Comparison of ENCODE assay signal across 29 cellular contexts in genomic region chr3:5317572-5317971, GRCh38.
DNase-seq lines count a peak whose midpoint lies in the region; TF ChIP-seq lines count a peak whose summit lies in the region.
"Had no signal": no experiment of that assay in that cellular context is flagged by ENCODE, and none has a peak within 500 bp of the region (broad histone marks: within the 10 kb centered on the region; RNA-seq: fewer than 3 reads in every experiment).

No MANE protein-coding gene starts in this region.

- DNase-seq in AG09319 (ENCODE audit: extremely low read depth, low read depth) (peak; percentile 56), HT1080 (ENCODE audit: low read depth) (peak; percentile 21), SJCRH30 (peak; percentile 19 to 59), hepatocyte (ENCODE audit: low spot score) (peak; percentile 33), lower leg skin (ENCODE audit: low spot score in 2 of 2) (no peak), WERI-Rb-1 (no peak), smooth muscle cell (lab: John Stamatoyannopoulos, UW; ENCODE audit: unreplicated experiment) (no peak), glutamatergic neuron (no peak)
- DNase-seq: activated CD4-positive, alpha-beta T cell treated with anti-CD3 and anti-CD28 coated beads for 4 hours; activated naive CD4-positive, alpha-beta T cell treated with anti-CD3 and anti-CD28 coated beads, Interleukin-2, amount 10 ng/mL, durations not matched to agents 7 days and 5 days; activated T-cell treated with anti-CD3 and anti-CD28 coated beads, Interleukin-2, amount 50 U/mL, for 72 hours; amniotic stem cell; COR-L47; cortex of kidney; DND-41; endodermal cell; H7; kidney; mammary epithelial cell; NCI-H510A; small intestine; stimulated activated CD4-positive, alpha-beta T cell treated with anti-CD3 and anti-CD28 coated beads, Interleukin-2, amount 100 ng/mL, for 24 hours; upper lobe of right lung had no signal

- intact Hi-C loops in lower leg skin (cut with DNase I; ENCODE audit: low total_unique reads), result no loop called here

- H3K4me1 Mint-ChIP-seq in glutamatergic neuron (ENCODE audit: low read depth, unreplicated experiment), result no peaks in the 10 kb centered on the region
- H3K4me1 Mint-ChIP-seq: activated naive CD4-positive, alpha-beta T cell treated with anti-CD3 and anti-CD28 coated beads, Interleukin-2, amount 10 ng/mL, durations not matched to agents 7 days and 5 days; endodermal cell had no signal

- H2AFZ ChIP-seq in hepatocyte (no peak overlapping the region), smooth muscle cell (ENCODE audit: low read depth) (no peak overlapping the region)

- TF ChIP-seq POLR2A in lower leg skin (IDR thresholded peaks at IDR 0.05), result no peak

- H3K9me3 Mint-ChIP-seq in glutamatergic neuron (ENCODE audit: unreplicated experiment), result no peaks in the 10 kb centered on the region
- H3K9me3 Mint-ChIP-seq: activated naive CD4-positive, alpha-beta T cell treated with anti-CD3 and anti-CD28 coated beads, Interleukin-2, amount 10 ng/mL, durations not matched to agents 7 days and 5 days; endodermal cell; T-helper 1 cell treated with Interleukin-12 subunit alpha and Interleukin-12 subunit beta and Interleukin-4 antibody, amounts not matched to agents 30 μg/mL and 1 μg/mL, for 36 hours had no signal

- H3K27me3 ChIP-seq in SJCRH30 (no peaks in the 10 kb centered on the region), hepatocyte (no peaks in the 10 kb centered on the region), WERI-Rb-1 (ENCODE audit: insufficient read depth, low read depth, severe bottlenecking) (peaks cover 7% of the 10 kb centered on the region), smooth muscle cell (ENCODE audit: low read depth) (no peaks in the 10 kb centered on the region)
- H3K27me3 ChIP-seq: BLaER1, neutrophil, upper lobe of right lung had no signal

- no peaks in the 10 kb centered on the region for H3K36me3 ChIP-seq in SJCRH30
- H3K36me3 ChIP-seq in hepatocyte (replicated peaks; ENCODE audit: insufficient read depth, low read depth), result no peaks in the 10 kb centered on the region
- H3K36me3 ChIP-seq in WERI-Rb-1, result no peaks in the 10 kb centered on the region
- H3K36me3 ChIP-seq in smooth muscle cell (ENCODE audit: low read depth), result no peaks in the 10 kb centered on the region
- H3K36me3 ChIP-seq: BLaER1, neutrophil, prostate gland, upper lobe of right lung had no signal

- H3K9me2 ChIP-seq in hepatocyte (replicated peaks; ENCODE audit: insufficient read depth), result no peaks in the 10 kb centered on the region

- no peaks in the 10 kb centered on the region for H3K9me3 ChIP-seq in SJCRH30 (replicated peaks)
- H3K9me3 ChIP-seq in hepatocyte (ENCODE audit: low read depth), result no peaks in the 10 kb centered on the region
- H3K9me3 ChIP-seq in WERI-Rb-1 (ENCODE audit: severe bottlenecking), result no peaks in the 10 kb centered on the region
- no peaks in the 10 kb centered on the region for H3K9me3 ChIP-seq in smooth muscle cell (replicated peaks; ENCODE audit: low read depth)
- H3K9me3 ChIP-seq: BLaER1, neutrophil, prostate gland, upper lobe of right lung had no signal

- no peaks in the 10 kb centered on the region for H3K36me3 Mint-ChIP-seq in glutamatergic neuron (ENCODE audit: unreplicated experiment)
- H3K36me3 Mint-ChIP-seq: activated naive CD4-positive, alpha-beta T cell treated with anti-CD3 and anti-CD28 coated beads, Interleukin-2, amount 10 ng/mL, durations not matched to agents 7 days and 5 days had no signal

- H4K20me1 ChIP-seq in hepatocyte (ENCODE audit: insufficient read depth, poor library complexity, severe bottlenecking), result no peaks in the 10 kb centered on the region
- no peaks in the 10 kb centered on the region for H4K20me1 ChIP-seq in smooth muscle cell (ENCODE audit: low read depth)
- H4K20me1 ChIP-seq: BLaER1 had no signal

- H3K27ac ChIP-seq in SJCRH30 (no peak overlapping the region), hepatocyte (peak overlapping the region; percentile 24), WERI-Rb-1 (no peak overlapping the region), smooth muscle cell (ENCODE audit: low read depth) (no peak overlapping the region)
- H3K27ac ChIP-seq: A549, BLaER1, neutrophil, prostate gland, upper lobe of right lung had no signal

- H3K27me3 Mint-ChIP-seq in glutamatergic neuron (ENCODE audit: unreplicated experiment), result no peaks in the 10 kb centered on the region
- H3K27me3 Mint-ChIP-seq: activated naive CD4-positive, alpha-beta T cell treated with anti-CD3 and anti-CD28 coated beads, Interleukin-2, amount 10 ng/mL, durations not matched to agents 7 days and 5 days had no signal

- no peak overlapping the region for H3K4me3 ChIP-seq in SJCRH30
- H3K4me3 ChIP-seq in hepatocyte, result no peak overlapping the region
- no peak overlapping the region for H3K4me3 ChIP-seq in lower leg skin (ENCODE audit: low read depth, poor library complexity, severe bottlenecking)
- no peak overlapping the region for H3K4me3 ChIP-seq in WERI-Rb-1 (ENCODE audit: low read depth, low read length)
- H3K4me3 ChIP-seq in smooth muscle cell, result no peak overlapping the region
- H3K4me3 ChIP-seq: A549, BLaER1, GM12878, prostate gland, upper lobe of right lung had no signal

- H3K4me1 ChIP-seq in SJCRH30, result peaks cover 16% of the 10 kb centered on the region
- H3K4me1 ChIP-seq in hepatocyte (ENCODE audit: insufficient read depth), result no peaks in the 10 kb centered on the region
- H3K4me1 ChIP-seq in smooth muscle cell (ENCODE audit: low read depth), result peaks cover 6% of the 10 kb centered on the region
- H3K4me1 ChIP-seq: BLaER1, prostate gland, upper lobe of right lung had no signal

- TF ChIP-seq CTCF in AG09319 (IDR thresholded peaks at IDR 0.05; ENCODE audit: low read depth, low read length) (no peak), hepatocyte (IDR thresholded peaks at IDR 0.05; ENCODE audit: poor library complexity) (no peak), lower leg skin (IDR thresholded peaks at IDR 0.05) (no peak), WERI-Rb-1 (IDR thresholded peaks at IDR 0.05; ENCODE audit: low read depth, low read length) (no peak), smooth muscle cell (IDR thresholded peaks at IDR 0.05; ENCODE audit: borderline replicate concordance, insufficient read depth, poor library complexity, severe bottlenecking) (no peak), glutamatergic neuron (IDR thresholded peaks at IDR 0.05; ENCODE audit: partially characterized antibody, unreplicated experiment) (no peak)

- H3K4me2 ChIP-seq in hepatocyte (no peak overlapping the region), smooth muscle cell (no peak overlapping the region)
- H3K4me2 ChIP-seq: A549, BLaER1 had no signal

- 47% methylated on average over 5 of the region's 5 CpGs for WGBS in hepatocyte (ENCODE audit: low lambda C conversion rate, missing lambda C conversion rate)
- 47 to 56% methylated on average over 5 of the region's 5 CpGs for WGBS in lower leg skin, 2 donors
- WGBS in smooth muscle cell (ENCODE audit: low lambda C conversion rate), result 63% methylated on average over 5 of the region's 5 CpGs

- no peaks in the 10 kb centered on the region for H3F3A ChIP-seq in smooth muscle cell (ENCODE audit: low read depth)

- no peak overlapping the region for H3K9ac ChIP-seq in smooth muscle cell (ENCODE audit: low read depth)
- H3K9ac ChIP-seq: BLaER1 had no signal

- H3K4me3 Mint-ChIP-seq in glutamatergic neuron (ENCODE audit: unreplicated experiment), result no peak overlapping the region
- H3K4me3 Mint-ChIP-seq: activated naive CD4-positive, alpha-beta T cell treated with anti-CD3 and anti-CD28 coated beads, Interleukin-2, amount 10 ng/mL, durations not matched to agents 7 days and 5 days; activated T-cell treated with anti-CD3 and anti-CD28 coated beads, Interleukin-2, amount 50 U/mL, for 72 hours; endodermal cell; T-helper 1 cell treated with Interleukin-12 subunit alpha and Interleukin-12 subunit beta and Interleukin-4 antibody, amounts not matched to agents 30 μg/mL and 1 μg/mL, for 36 hours had no signal

- H3K79me2 ChIP-seq in hepatocyte, result no peaks in the 10 kb centered on the region
- no peaks in the 10 kb centered on the region for H3K79me2 ChIP-seq in smooth muscle cell (ENCODE audit: low read depth)

- no peak overlapping the region for H3K27ac Mint-ChIP-seq in glutamatergic neuron (ENCODE audit: unreplicated experiment)
- H3K27ac Mint-ChIP-seq: activated naive CD4-positive, alpha-beta T cell treated with anti-CD3 and anti-CD28 coated beads, Interleukin-2, amount 10 ng/mL, durations not matched to agents 7 days and 5 days; activated T-cell treated with anti-CD3 and anti-CD28 coated beads, Interleukin-2, amount 50 U/mL, for 72 hours; endodermal cell; T-helper 1 cell treated with Interleukin-12 subunit alpha and Interleukin-12 subunit beta and Interleukin-4 antibody, amounts not matched to agents 30 μg/mL and 1 μg/mL, for 36 hours had no signal

Comparison
In these comparisons a context has a peak if more than half of its experiments do, and no peak if none do; other contexts are left out.
1. DNase-seq: peak in AG09319 (single experiment), HT1080 (single experiment), SJCRH30 (2 of 2) and hepatocyte (single experiment); none in lower leg skin (0 of 2), WERI-Rb-1 (single experiment), smooth muscle cell (single experiment) and glutamatergic neuron (single experiment).